In the genomic region with DNA sequence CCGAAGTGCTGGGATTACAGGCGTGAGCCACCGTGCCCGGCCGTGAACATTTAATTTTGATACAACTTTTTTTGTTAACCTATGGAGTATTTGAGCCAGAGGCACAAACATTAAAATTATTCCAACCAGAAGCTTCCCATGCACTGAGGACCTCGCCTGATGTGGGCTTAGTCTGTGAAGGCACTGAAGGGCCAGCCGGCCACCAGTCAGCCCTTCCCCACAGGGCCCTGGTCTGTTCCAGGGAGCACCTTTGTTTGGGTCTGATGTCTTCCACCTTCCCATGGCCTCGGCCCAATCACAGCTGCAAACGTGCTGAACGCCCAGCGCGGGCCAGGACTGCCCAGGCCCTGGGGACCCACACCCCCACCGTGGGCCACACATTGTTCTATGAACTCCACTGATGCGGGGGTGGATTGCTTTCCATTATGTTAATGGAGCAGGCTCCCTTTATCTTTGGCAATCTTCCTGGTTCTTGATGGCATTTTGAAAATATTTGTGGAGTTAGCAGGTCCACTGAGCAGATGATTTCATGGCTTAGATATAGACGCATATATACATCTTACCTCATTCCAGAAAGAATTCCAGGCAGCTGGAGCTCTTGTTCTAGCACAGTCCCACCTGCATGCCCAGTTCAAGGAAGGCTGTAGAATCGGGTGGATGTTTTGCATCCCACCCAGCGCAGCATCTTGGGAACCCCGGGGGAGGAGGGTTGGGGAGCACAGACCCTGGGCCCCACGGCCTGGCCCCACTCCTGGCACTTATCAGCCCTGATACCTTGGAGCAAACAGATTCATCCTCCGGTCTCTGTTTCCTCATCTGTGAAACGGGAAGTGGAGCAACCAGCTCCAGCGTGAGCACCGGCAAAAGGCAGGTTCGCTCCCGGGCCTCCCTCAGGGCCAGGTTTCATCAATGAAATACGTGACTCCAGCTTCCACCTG, we compare ENCODE assay signal across 14 cellular contexts. TPM values are rescaled to one million over a fixed set of nuclear protein-coding genes. Genes with fewer than 3 reads are reported as not detected.
DNase-seq lines count a peak whose midpoint lies in the region; ATAC-seq and TF ChIP-seq lines count a peak whose summit lies in the region.
"Had no signal": no experiment of that assay in that cellular context is flagged by ENCODE, and none has a peak within 500 bp of the region (broad histone marks: within the 10 kb centered on the region; RNA-seq: fewer than 3 reads in every experiment).

No MANE protein-coding gene starts in this region.

- H3K4me3 ChIP-seq in RWPE2 (ENCODE audit: severe bottlenecking), result no peak overlapping the region
- H3K4me3 ChIP-seq in CD8-positive, alpha-beta memory T cell (ENCODE audit: low read length), result no peak overlapping the region
- H3K4me3 ChIP-seq: lung, prostate gland, tibial artery had no signal

- peak overlapping the region in 1 of 8 donors; percentile 60 for H3K27ac Mint-ChIP-seq in CD8-positive, alpha-beta memory T cell
- H3K27ac Mint-ChIP-seq in type B pancreatic cell, result no peak overlapping the region

- peak overlapping the region in 1 of 7 donors; percentile 31 for H3K4me3 Mint-ChIP-seq in CD8-positive, alpha-beta memory T cell
- H3K4me3 Mint-ChIP-seq in type B pancreatic cell, result no peak overlapping the region

- ATAC-seq in RWPE2 (ENCODE audit: low read depth), result peak; percentile 59
- ATAC-seq in foreskin keratinocyte, result no peak
- no peak for ATAC-seq in omental fat pad (ENCODE audit: low FRiP score)

- no peaks in the 10 kb centered on the region for H3K9me3 Mint-ChIP-seq in CD8-positive, alpha-beta memory T cell
- H3K9me3 Mint-ChIP-seq in type B pancreatic cell, result no peaks in the 10 kb centered on the region

- peak; percentile 92 for DNase-seq in EL
- DNase-seq in RWPE2 (ENCODE audit: low spot score), result no peak
- DNase-seq in foreskin keratinocyte, result peak; percentile 50 to 69
- DNase-seq in CD8-positive, alpha-beta memory T cell, result no peak
- DNase-seq in type B pancreatic cell (ENCODE audit: extremely low spot score, unreplicated experiment), result no peak
- no peak for DNase-seq in activated naive CD4-positive, alpha-beta T cell treated with Interleukin-2 at 50 U/mL for 16 hours
- DNase-seq in omental fat pad (ENCODE audit: low spot score), result no peak
- DNase-seq: activated CD8-positive, alpha-beta memory T cell treated with anti-CD3 and anti-CD28 coated beads for 24 hours; amygdala; C1 segment of cervical spinal cord; tibial artery had no signal

- H3K27ac ChIP-seq in 22Rv1 (peak overlapping the region; percentile 44), RWPE2 (ENCODE audit: poor library complexity, severe bottlenecking) (no peak overlapping the region), foreskin keratinocyte (no peak overlapping the region)
- no peak overlapping the region for H3K27ac ChIP-seq in CD8-positive, alpha-beta memory T cell (ENCODE audit: low read depth, low read length)
- H3K27ac ChIP-seq: prostate gland, tibial artery had no signal

- no peaks in the 10 kb centered on the region for H3K36me3 ChIP-seq in RWPE2 (ENCODE audit: low read depth)
- H3K36me3 ChIP-seq in CD8-positive, alpha-beta memory T cell (ENCODE audit: insufficient read depth, low read length), result no peaks in the 10 kb centered on the region
- H3K36me3 ChIP-seq: prostate gland, tibial artery had no signal

- no peak for TF ChIP-seq CTCF in 22Rv1 (IDR thresholded peaks at IDR 0.05)
- no peak for TF ChIP-seq CTCF in RWPE2 (IDR thresholded peaks at IDR 0.05; ENCODE audit: poor library complexity, severe bottlenecking)
- TF ChIP-seq CTCF in foreskin keratinocyte (conservative IDR thresholded peaks at IDR 0.05), result no peak
- no peak for TF ChIP-seq CTCF in type B pancreatic cell (conservative IDR thresholded peaks at IDR 0.05)
- TF ChIP-seq CTCF in omental fat pad (IDR thresholded peaks at IDR 0.05), result no peak

- no peaks in the 10 kb centered on the region for H3K27me3 Mint-ChIP-seq in CD8-positive, alpha-beta memory T cell
- no peaks in the 10 kb centered on the region for H3K27me3 Mint-ChIP-seq in type B pancreatic cell

- H3K9me3 ChIP-seq in RWPE2 (ENCODE audit: severe bottlenecking), result no peaks in the 10 kb centered on the region
- no peaks in the 10 kb centered on the region for H3K9me3 ChIP-seq in CD8-positive, alpha-beta memory T cell (ENCODE audit: low read length)
- H3K9me3 ChIP-seq: prostate gland, tibial artery had no signal

- POLR2A ChIA-PET in CD8-positive, alpha-beta memory T cell (lab: Charles Lee), result interaction anchor here (0.6 kb wide), 1 partner anchor 166 kb away, joined by 5 read pairs; no protein-coding TSS in a partner anchor

- H3K4me1 ChIP-seq in RWPE2 (ENCODE audit: insufficient read depth, poor library complexity, severe bottlenecking) (no peaks in the 10 kb centered on the region), foreskin keratinocyte (no peaks in the 10 kb centered on the region)
- H3K4me1 ChIP-seq in CD8-positive, alpha-beta memory T cell (ENCODE audit: insufficient read depth, low read length), result peaks cover 30% of the 10 kb centered on the region
- H3K4me1 ChIP-seq: prostate gland had no signal

- no peaks in the 10 kb centered on the region for H3K36me3 Mint-ChIP-seq in CD8-positive, alpha-beta memory T cell
- no peaks in the 10 kb centered on the region for H3K36me3 Mint-ChIP-seq in type B pancreatic cell

- H3K27me3 ChIP-seq in RWPE2 (ENCODE audit: insufficient read depth, poor library complexity, severe bottlenecking) (no peaks in the 10 kb centered on the region), foreskin keratinocyte (no peaks in the 10 kb centered on the region)
- no peaks in the 10 kb centered on the region for H3K27me3 ChIP-seq in CD8-positive, alpha-beta memory T cell (ENCODE audit: insufficient read depth, low read length, poor library complexity, severe bottlenecking)

- H3K4me1 Mint-ChIP-seq in CD8-positive, alpha-beta memory T cell, result peaks cover 24 to 44% (median 30%) of the 10 kb centered on the region in 3 donors
- peaks cover 6% of the 10 kb centered on the region for H3K4me1 Mint-ChIP-seq in type B pancreatic cell (ENCODE audit: unreplicated experiment)

- CTCF ChIA-PET in CD8-positive, alpha-beta memory T cell (lab: Charles Lee), result interaction anchor here (1.0 to 3.1 kb wide), 2 partner anchors 18 to 28 kb away, joined by 3 to 17 read pairs; no protein-coding TSS in a partner anchor

RNA-seq across cellular contexts. Expression of gene SPIRE2, which starts 14.5 kb away (rescaled TPM):
- total RNA-seq in foreskin keratinocyte, result 2.2 and 2.6 TPM in 2 replicates
- 1.5 and 1.7 TPM in 2 replicates for polyA plus RNA-seq in foreskin keratinocyte
- total RNA-seq in CD8-positive, alpha-beta memory T cell, result 1 to 10 TPM in 1 of 2 experiments, under 1 TPM in 1; 0.37 to 1.4 TPM
- 0.18 TPM for polyA plus RNA-seq in CD8-positive, alpha-beta memory T cell
- total RNA-seq in type B pancreatic cell (ENCODE audit: low replicate concordance), result 17.1 and 18.6 TPM in 2 replicates
- total RNA-seq in omental fat pad, result 1 to 10 TPM; 2.4 to 4.8 (median 3.2) TPM

RNA-seq across cellular contexts. Expression of gene FANCA, which starts 26.3 kb away (rescaled TPM):
- total RNA-seq in foreskin keratinocyte (32.0 and 33.0 TPM in 2 replicates), type B pancreatic cell (ENCODE audit: low replicate concordance) (21.9 and 73.3 TPM in 2 replicates), omental fat pad (1 to 10 TPM; 2.9 to 4.4 (median 3.8) TPM)
- 26.4 and 30.4 TPM in 2 replicates for polyA plus RNA-seq in foreskin keratinocyte
- total RNA-seq in CD8-positive, alpha-beta memory T cell, result 10 to 100 TPM; 88.0 to 94.0 TPM
- 10.8 TPM for polyA plus RNA-seq in CD8-positive, alpha-beta memory T cell

RNA-seq across cellular contexts. Expression of gene TCF25, which starts 30.7 kb away (rescaled TPM):
- total RNA-seq in foreskin keratinocyte, result 89.1 and 93.4 TPM in 2 replicates
- 84.8 and 92.9 TPM in 2 replicates for polyA plus RNA-seq in foreskin keratinocyte
- 100 to 1,000 TPM; 154 to 155 TPM for total RNA-seq in CD8-positive, alpha-beta memory T cell
- 121 TPM for polyA plus RNA-seq in CD8-positive, alpha-beta memory T cell
- total RNA-seq in type B pancreatic cell (ENCODE audit: low replicate concordance), result 170 and 184 TPM in 2 replicates
- total RNA-seq in omental fat pad, result 100 to 1,000 TPM; 123 to 202 (median 160) TPM

Comparison
In these comparisons a context has a peak if more than half of its experiments do, and no peak if none do; other contexts are left out.
1. DNase-seq: peak in EL (single experiment) and foreskin keratinocyte (2 of 2); none in RWPE2 (single experiment), CD8-positive, alpha-beta memory T cell (0 of 5), type B pancreatic cell (single experiment), activated naive CD4-positive, alpha-beta T cell treated with Interleukin-2 at 50 U/mL for 16 hours (single experiment) and omental fat pad (single experiment).